In genomic region chr3:167862104-167862785, GRCh38 we compare ENCODE assay signal across 17 cellular contexts.
DNase-seq lines count a peak whose midpoint lies in the region; ATAC-seq and TF ChIP-seq lines count a peak whose summit lies in the region.
"Had no signal": no experiment of that assay in that cellular context is flagged by ENCODE, and none has a peak within 500 bp of the region (broad histone marks: within the 10 kb centered on the region; RNA-seq: fewer than 3 reads in every experiment).

No MANE protein-coding gene starts in this region.

- peaks cover 0 to 68% (median 15%) of the 10 kb centered on the region in 10 experiments; a peak in 11 of 20 replicates for H3K4me1 ChIP-seq in BLaER1 treated with 17β-estradiol and CSF1 and Interleukin-3, amounts not matched to agents 10 nM and 100 nM
- H3K4me1 ChIP-seq in RWPE2 (ENCODE audit: insufficient read depth, poor library complexity, severe bottlenecking), result peaks cover 20% of the 10 kb centered on the region
- no peaks in the 10 kb centered on the region for H3K4me1 ChIP-seq in hepatocyte (ENCODE audit: insufficient read depth)
- H3K4me1 ChIP-seq in Peyer's patch, result peaks cover 0 to 9% (median 0%) of the 10 kb centered on the region in 4 donors

- WGBS in hepatocyte (ENCODE audit: low lambda C conversion rate, missing lambda C conversion rate), result 67% methylated on average over 6 of the region's 6 CpGs

- no peak overlapping the region for H3K4me3 ChIP-seq in BLaER1 treated with 17β-estradiol and CSF1 and Interleukin-3, amounts not matched to agents 10 nM and 100 nM
- H3K4me3 ChIP-seq in RWPE2 (ENCODE audit: severe bottlenecking) (no peak overlapping the region), hepatocyte (no peak overlapping the region), Peyer's patch (no peak overlapping the region)
- H3K4me3 ChIP-seq: psoas muscle had no signal

- TF ChIP-seq POLR2A in Peyer's patch (IDR thresholded peaks at IDR 0.05), result no peak

- ATAC-seq in RWPE2 (ENCODE audit: low read depth) (peak; percentile 76), left lobe of liver (peak; percentile 34), GM21515 (IDR thresholded peaks at IDR 0.05; ENCODE audit: unreplicated experiment) (no peak)
- ATAC-seq: psoas muscle, WTC11 had no signal

- H3K27me3 ChIP-seq in BLaER1 treated with 17β-estradiol and CSF1 and Interleukin-3, amounts not matched to agents 10 nM and 100 nM, result peaks cover 0 to 27% (median 0%) of the 10 kb centered on the region in 11 experiments; a peak in 4 of 22 replicates
- peaks cover 3% of the 10 kb centered on the region for H3K27me3 ChIP-seq in RWPE2 (ENCODE audit: insufficient read depth, poor library complexity, severe bottlenecking)
- H3K27me3 ChIP-seq in hepatocyte, result no peaks in the 10 kb centered on the region
- no peaks in the 10 kb centered on the region for H3K27me3 ChIP-seq in Peyer's patch
- H3K27me3 ChIP-seq: brain microvascular endothelial cell had no signal

- peaks cover 0 to 14% (median 0%) of the 10 kb centered on the region in 11 experiments; a peak in 4 of 22 replicates for H3K9me3 ChIP-seq in BLaER1 treated with 17β-estradiol and CSF1 and Interleukin-3, amounts not matched to agents 10 nM and 100 nM (replicated peaks in 1 of 11)
- no peaks in the 10 kb centered on the region for H3K9me3 ChIP-seq in RWPE2 (ENCODE audit: severe bottlenecking)
- no peaks in the 10 kb centered on the region for H3K9me3 ChIP-seq in hepatocyte (ENCODE audit: low read depth)
- no peaks in the 10 kb centered on the region for H3K9me3 ChIP-seq in Peyer's patch
- H3K9me3 ChIP-seq: psoas muscle had no signal

- peak overlapping the region in 2 of 11 experiments; percentile 45 to 47; a peak in 2 of 22 replicates for H3K9ac ChIP-seq in BLaER1 treated with 17β-estradiol and CSF1 and Interleukin-3, amounts not matched to agents 10 nM and 100 nM

- no peak overlapping the region for H2AFZ ChIP-seq in hepatocyte

- H3K79me2 ChIP-seq in hepatocyte, result no peaks in the 10 kb centered on the region

- H3K36me3 ChIP-seq in BLaER1 treated with 17β-estradiol and CSF1 and Interleukin-3, amounts not matched to agents 10 nM and 100 nM, result no peaks in the 10 kb centered on the region
- H3K36me3 ChIP-seq in RWPE2 (ENCODE audit: low read depth) (no peaks in the 10 kb centered on the region), hepatocyte (replicated peaks; ENCODE audit: insufficient read depth, low read depth) (no peaks in the 10 kb centered on the region), Peyer's patch (no peaks in the 10 kb centered on the region)
- H3K36me3 ChIP-seq: brain microvascular endothelial cell had no signal

- peak overlapping the region in 7 of 11 experiments; percentile 2 to 83 (median 52); a peak in 11 of 22 replicates for H3K4me2 ChIP-seq in BLaER1 treated with 17β-estradiol and CSF1 and Interleukin-3, amounts not matched to agents 10 nM and 100 nM
- H3K4me2 ChIP-seq in hepatocyte, result no peak overlapping the region

- no peaks in the 10 kb centered on the region for H4K20me1 ChIP-seq in BLaER1 treated with 17β-estradiol and CSF1 and Interleukin-3, amounts not matched to agents 10 nM and 100 nM
- H4K20me1 ChIP-seq in hepatocyte (ENCODE audit: insufficient read depth, poor library complexity, severe bottlenecking), result no peaks in the 10 kb centered on the region

- peak overlapping the region in 6 of 11 experiments; percentile 23 to 69 (median 51); a peak in 9 of 22 replicates for H3K27ac ChIP-seq in BLaER1 treated with 17β-estradiol and CSF1 and Interleukin-3, amounts not matched to agents 10 nM and 100 nM
- H3K27ac ChIP-seq in RWPE2 (ENCODE audit: poor library complexity, severe bottlenecking) (peak overlapping the region; percentile 38), hepatocyte (no peak overlapping the region), Peyer's patch (no peak overlapping the region)
- H3K27ac ChIP-seq: brain microvascular endothelial cell, psoas muscle had no signal

- DNase-seq in HCEC 1CT, result peak; percentile 74
- no peak for DNase-seq in RWPE2 (ENCODE audit: low spot score)
- no peak for DNase-seq in left lobe of liver (ENCODE audit: low spot score)
- no peak for DNase-seq in DMS 273 (lab: John Stamatoyannopoulos, UW; ENCODE audit: unreplicated experiment)
- no peak for DNase-seq in hepatocyte (ENCODE audit: low spot score)
- DNase-seq in Peyer's patch, result no peak
- DNase-seq: activated CD4-positive, alpha-beta T cell treated with anti-CD3 and anti-CD28 coated beads, Interleukin-2, amount 50 U/mL, for 4 hours; activated effector memory CD4-positive, alpha-beta T cell treated with anti-CD3 and anti-CD28 coated beads, Interleukin-2, amount 50 U/mL, for 16 hours; brain microvascular endothelial cell; dermis blood vessel endothelial cell; NCI-H146; NCI-H2171 treated with DMSO at 0.1 percent for 48 hours; psoas muscle; stimulated activated CD4-positive, alpha-beta T cell treated with anti-CD3 and anti-CD28 coated beads, Interleukin-4, amount 100 ng/mL, for 24 hours had no signal

- TF ChIP-seq CTCF in RWPE2 (IDR thresholded peaks at IDR 0.05; ENCODE audit: poor library complexity, severe bottlenecking), result no peak
- TF ChIP-seq CTCF in hepatocyte (IDR thresholded peaks at IDR 0.05; ENCODE audit: poor library complexity), result no peak
- no peak for TF ChIP-seq CTCF in Peyer's patch (IDR thresholded peaks at IDR 0.05)

- H3K9me2 ChIP-seq in hepatocyte (replicated peaks; ENCODE audit: insufficient read depth), result no peaks in the 10 kb centered on the region

Comparison
In these comparisons a context has a peak if more than half of its experiments do, and no peak if none do; other contexts are left out.
1. H3K27ac ChIP-seq: peak in BLaER1 treated with 17β-estradiol and CSF1 and Interleukin-3, amounts not matched to agents 10 nM and 100 nM (6 of 11) and RWPE2 (single experiment); none in hepatocyte (single experiment) and Peyer's patch (0 of 4).